ENCODE assay signal across 1 cellular context in genomic region chr3:15819043-15819442, GRCh38.
TF ChIP-seq lines count a peak whose summit lies in the region.

No MANE protein-coding gene starts in this region.

TF ChIP-seq in HepG2, 621 proteins besides CTCF, POLR2A, EP300 and RAD21:
- TF ChIP-seq ZNF121 (CRISPR knock-in tag; IDR thresholded peaks at IDR 0.05) (peak; percentile 54), ZNF513 (CRISPR knock-in tag; conservative IDR thresholded peaks at IDR 0.05) (no peak)
